In the genomic region with DNA sequence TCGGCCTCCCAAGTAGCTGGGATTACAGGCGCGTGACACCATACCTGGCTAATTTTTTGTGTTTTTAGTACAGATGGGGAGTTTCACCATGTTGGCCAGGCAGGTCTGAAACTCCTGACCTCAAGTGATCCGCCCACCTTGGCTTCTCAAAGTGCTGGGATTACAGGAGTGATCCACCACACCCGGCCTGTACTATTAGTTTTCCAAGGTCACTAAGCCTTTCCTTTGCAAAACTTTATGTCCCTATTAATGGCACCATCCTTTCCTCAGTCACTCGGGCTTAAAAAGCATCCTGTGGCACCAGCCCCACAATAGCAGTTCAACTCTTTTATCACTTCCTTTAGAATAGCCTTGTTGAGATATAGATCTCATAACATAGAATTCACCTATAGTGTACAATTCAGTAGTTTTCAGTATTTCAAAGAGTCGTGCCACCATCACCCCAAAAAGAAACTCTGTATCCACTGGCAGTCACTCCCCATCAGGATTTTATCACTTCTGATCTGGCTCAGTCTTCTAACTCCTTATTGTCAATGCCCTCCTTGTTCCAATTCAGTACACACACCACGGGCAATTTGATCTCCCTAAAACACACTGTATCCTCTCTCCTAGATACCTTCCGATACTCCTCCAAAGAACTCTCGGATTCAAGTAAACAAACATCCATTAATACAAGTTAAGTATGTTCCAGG, we compare ENCODE assay signal across 8 cellular contexts. TPM values are rescaled to one million over a fixed set of nuclear protein-coding genes. Genes with fewer than 3 reads are reported as not detected.
DNase-seq lines count a peak whose midpoint lies in the region; ATAC-seq and TF ChIP-seq lines count a peak whose summit lies in the region.

No MANE protein-coding gene starts in this region.

- peak overlapping the region; percentile 99 for H3K23ac ChIP-seq in IMR-90 (ENCODE audit: low read depth, low read length)

- no peak; the same call in 1 of the 2 replicates for ATAC-seq in IMR-90 (ENCODE audit: low read depth)
- ATAC-seq in natural killer cell = no peak
- no peak for ATAC-seq in GM21367 (IDR thresholded peaks at IDR 0.05; ENCODE audit: unreplicated experiment)
- ATAC-seq in HG03460 (IDR thresholded peaks at IDR 0.05; ENCODE audit: unreplicated experiment) = no peak

- peak overlapping the region; percentile 74 to 95 (median 86) for H3K4me2 ChIP-seq in BLaER1 treated with 17β-estradiol and CSF1 and Interleukin-3, amounts not matched to agents 10 nM and 100 nM
- H3K4me2 ChIP-seq in IMR-90 (ENCODE audit: low read depth, low read length) = peak overlapping the region; percentile 93

- H3K27ac Mint-ChIP-seq in natural killer cell = peak overlapping the region; percentile 96 to 100

- no peaks in the 10 kb centered on the region; the same call in 1 of the 2 replicates for H3K9me1 ChIP-seq in IMR-90 (ENCODE audit: insufficient read depth, low read length)

- peak overlapping the region; percentile 78 for H2BK120ac ChIP-seq in IMR-90 (ENCODE audit: low read depth, low read length)

- H3K14ac ChIP-seq in IMR-90 (replicated peaks; ENCODE audit: low read depth, low read length) = peak overlapping the region; percentile 97

- H3K27ac ChIP-seq in BLaER1 treated with 17β-estradiol and CSF1 and Interleukin-3, amounts not matched to agents 10 nM and 100 nM = peak overlapping the region; percentile 92 to 98 (median 97)
- H3K27ac ChIP-seq in IMR-90 (ENCODE audit: insufficient read depth, low read length) = peak overlapping the region; percentile 94

- CTCF ChIA-PET in IMR-90 (lab: Yijun Ruan, JAX) = no interaction called here

- H4K20me1 ChIP-seq in BLaER1 treated with 17β-estradiol and CSF1 and Interleukin-3, amounts not matched to agents 10 nM and 100 nM = no peaks in the 10 kb centered on the region; a peak in 1 of 22 replicates
- H4K20me1 ChIP-seq in IMR-90 (ENCODE audit: insufficient read depth, low read length) = no peaks in the 10 kb centered on the region

- H3K18ac ChIP-seq in IMR-90 (ENCODE audit: low read depth, low read length) = peak overlapping the region; percentile 92

- dilution Hi-C loops in IMR-90 (cut with HindIII; ENCODE audit: low sequenced_read_pairs, unreplicated experiment) = no loop called here

- peaks cover 8 to 47% of the 10 kb centered on the region in 2 experiments for H3K79me1 ChIP-seq in IMR-90 (ENCODE audit: low read depth in 1 of 2, low read length in 2 of 2)

- H3K9me3 Mint-ChIP-seq in natural killer cell = no peaks in the 10 kb centered on the region

- peaks cover 18 to 30% (median 22%) of the 10 kb centered on the region in 10 experiments for H3K4me1 ChIP-seq in BLaER1 treated with 17β-estradiol and CSF1 and Interleukin-3, amounts not matched to agents 10 nM and 100 nM
- H3K4me1 ChIP-seq in IMR-90 (ENCODE audit: control insufficient read depth, insufficient read depth, low read length) = peaks cover 2% of the 10 kb centered on the region

- peaks cover 0 to 25% (median 15%) of the 10 kb centered on the region in 11 experiments; a peak in 18 of 22 replicates for H3K36me3 ChIP-seq in BLaER1 treated with 17β-estradiol and CSF1 and Interleukin-3, amounts not matched to agents 10 nM and 100 nM
- H3K36me3 ChIP-seq in IMR-90 (ENCODE audit: control insufficient read depth, insufficient read depth, low read length) = no peaks in the 10 kb centered on the region

- no peak for DNase-seq in IMR-90
- peak; percentile 5 for DNase-seq in cerebellar cortex (ENCODE audit: low spot score)
- DNase-seq in natural killer cell = no peak
- DNase-seq in activated CD4-positive, CD25-positive, alpha-beta regulatory T cell treated with anti-CD3 and anti-CD28 coated beads, Interleukin-2, amount 50 U/mL, for 72 hours = no peak
- no peak for DNase-seq in A172 (ENCODE audit: low spot score)

- H3K4me3 Mint-ChIP-seq in natural killer cell = peak overlapping the region; percentile 91

- H3K36me3 Mint-ChIP-seq in natural killer cell = no peaks in the 10 kb centered on the region

- peak overlapping the region; percentile 95 for H2AK9ac ChIP-seq in IMR-90 (replicated peaks; ENCODE audit: low read depth, low read length, poor library complexity)

- peaks cover 25 to 28% of the 10 kb centered on the region in 2 donors for H3K4me1 Mint-ChIP-seq in natural killer cell

- TF ChIP-seq CTCF in IMR-90 (conservative IDR thresholded peaks at IDR 0.05; ENCODE audit: low read depth, low read length) (no peak), natural killer cell (IDR thresholded peaks at IDR 0.05) (no peak)

- no peak for TF ChIP-seq RAD21 in IMR-90 (IDR thresholded peaks at IDR 0.05; ENCODE audit: low read length)

- no peaks in the 10 kb centered on the region for H3K27me3 ChIP-seq in BLaER1 treated with 17β-estradiol and CSF1 and Interleukin-3, amounts not matched to agents 10 nM and 100 nM
- H3K27me3 ChIP-seq in IMR-90 (ENCODE audit: control insufficient read depth, insufficient read depth, low read length) = no peaks in the 10 kb centered on the region

- TF ChIP-seq POLR2A in IMR-90 (IDR thresholded peaks at IDR 0.05; ENCODE audit: low read depth, low read length) = no peak

- H2AK5ac ChIP-seq in IMR-90 (ENCODE audit: low read depth, low read length) = peak overlapping the region; percentile 99

- peak overlapping the region; percentile 83; the same call in 2 of the 3 replicates for H2BK15ac ChIP-seq in IMR-90 (ENCODE audit: low read depth, low read length)

- peaks cover 0 to 14% (median 10%) of the 10 kb centered on the region in 11 experiments; a peak in 9 of 22 replicates for H3K9me3 ChIP-seq in BLaER1 treated with 17β-estradiol and CSF1 and Interleukin-3, amounts not matched to agents 10 nM and 100 nM (replicated peaks in 1 of 11)
- H3K9me3 ChIP-seq in IMR-90 (ENCODE audit: control insufficient read depth, insufficient read depth, low read length) = no peaks in the 10 kb centered on the region

- in situ Hi-C loops in IMR-90 (cut with MboI; ENCODE audit: low sequenced_read_pairs) = loop anchor here (5.0 kb wide), 1 partner anchor 50 kb away; no protein-coding TSS in a partner anchor

- peak overlapping the region; percentile 97 for H2AFZ ChIP-seq in IMR-90 (replicated peaks; ENCODE audit: low read length, poor library complexity)

- H3K4me3 ChIP-seq in BLaER1 treated with 17β-estradiol and CSF1 and Interleukin-3, amounts not matched to agents 10 nM and 100 nM = peak overlapping the region; percentile 79 to 88 (median 86)
- H3K4me3 ChIP-seq in IMR-90 (ENCODE audit: insufficient read depth, low read depth, low read length) = peak overlapping the region; percentile 69

- peak overlapping the region; percentile 94 to 100 for H4K8ac ChIP-seq in IMR-90 (ENCODE audit: low read depth in 2 of 2, low read length in 2 of 2)

- H2BK20ac ChIP-seq in IMR-90 (ENCODE audit: low read depth, low read length) = peak overlapping the region; percentile 72; the same call in 1 of the 2 replicates

- H3K27me3 Mint-ChIP-seq in natural killer cell (ENCODE audit: low read depth in 2 of 2) = no peaks in the 10 kb centered on the region

- BruUV-seq in IMR-90 (replicated peaks; lab: Mats Ljungman, UMichigan) = TSS peak; percentile 65

- H3K4ac ChIP-seq in IMR-90 (ENCODE audit: low read depth, low read length) = peak overlapping the region; percentile 99

- intact Hi-C loops in IMR-90 (cut with micrococcal nuclease) = loop anchor here (2.0 to 5.0 kb wide), 3 partner anchors 75 to 89 kb away; partner anchors contain the start of gene SLC25A18
- intact Hi-C loops in natural killer cell (cut with micrococcal nuclease) = loop anchor here (1.0 kb wide), 2 partner anchors 9 to 140 kb away; partner anchors contain the start of gene ATP6V1E1

- peak overlapping the region; percentile 92 for H3K56ac ChIP-seq in IMR-90 (ENCODE audit: extremely low read depth, insufficient read depth, low read length)

- WGBS in IMR-90 (ENCODE audit: extremely low coverage in 2 of 2, insufficient read length in 1 of 2), 2 experiments = 44% methylated on average over 4 of the region's 10 CpGs; no CpG with 5 or more reads in 1 of the 2 experiments

- H4K5ac ChIP-seq in IMR-90 (ENCODE audit: low read depth, low read length) = peak overlapping the region; percentile 97

- peak overlapping the region; percentile 89 to 98 (median 97) for H3K9ac ChIP-seq in BLaER1 treated with 17β-estradiol and CSF1 and Interleukin-3, amounts not matched to agents 10 nM and 100 nM
- peak overlapping the region; percentile 97 for H3K9ac ChIP-seq in IMR-90 (ENCODE audit: low read depth, low read length)

- POLR2A ChIA-PET in IMR-90 (lab: Charles Lee; ENCODE audit: unreplicated experiment) = interaction anchor here (0.6 kb wide), 1 partner anchor 96 kb away, joined by 3 read pairs; no protein-coding TSS in a partner anchor

- peak overlapping the region; percentile 97 for H4K91ac ChIP-seq in IMR-90 (ENCODE audit: insufficient read depth, low read depth, low read length)

- peak overlapping the region; percentile 96 for H2BK5ac ChIP-seq in IMR-90 (ENCODE audit: low read depth, low read length, poor library complexity, severe bottlenecking)

TF ChIP-seq in IMR-90, 13 proteins besides CTCF, POLR2A, EP300 and RAD21:
- no peak for TF ChIP-seq SMC3 (IDR thresholded peaks at IDR 0.05; ENCODE audit: low read depth, low read length)
- TF ChIP-seq MAFK (IDR thresholded peaks at IDR 0.05; ENCODE audit: low read depth, low read length) = no peak

RNA-seq across cellular contexts. Expression of gene BCL2L13, which starts 0.9 kb away (rescaled TPM):
- total RNA-seq in IMR-90 (2012; rRNA removed) (77.5 and 86.7 TPM in 2 replicates), natural killer cell (10 to 100 TPM; 19.1 to 28.7 (median 23.3) TPM)
- 39.6 and 42.6 TPM in 2 replicates for polyA plus RNA-seq in IMR-90 (2012; rRNA removed)
- 29.4 and 36.3 TPM in 2 replicates for polyA plus RNA-seq in IMR-90 (2012; cell fraction: cytosol; rRNA removed)
- polyA plus RNA-seq in IMR-90 (2012; cell fraction: nucleus; rRNA removed; ENCODE audit: low replicate concordance) = 15.2 and 32.7 TPM in 2 replicates
- 47.5 and 58.9 TPM in 2 replicates for total RNA-seq in A172 (2014; rRNA removed; shearing (Covaris generic))

RNA-seq across cellular contexts. Expression of gene ATP6V1E1, which starts 9.1 kb away (rescaled TPM):
- total RNA-seq in IMR-90 (2012; rRNA removed) = 144 and 151 TPM in 2 replicates
- 123 and 148 TPM in 2 replicates for polyA plus RNA-seq in IMR-90 (2012; rRNA removed)
- polyA plus RNA-seq in IMR-90 (2012; cell fraction: cytosol; rRNA removed) = 46.0 and 80.4 TPM in 2 replicates
- 14.4 and 72.5 TPM in 2 replicates for polyA plus RNA-seq in IMR-90 (2012; cell fraction: nucleus; rRNA removed; ENCODE audit: low replicate concordance)
- 10 to 100 TPM; 75.8 to 79.8 (median 76.4) TPM for total RNA-seq in natural killer cell
- 183 and 220 TPM in 2 replicates for total RNA-seq in A172 (2014; rRNA removed; shearing (Covaris generic))
